In genomic region chr6:30844118-30844535, GRCh38 we compare ENCODE assay signal across 14 cellular contexts. TPM values are rescaled to one million over a fixed set of nuclear protein-coding genes. Genes with fewer than 3 reads are reported as not detected.
DNase-seq lines count a peak whose midpoint lies in the region; ATAC-seq and TF ChIP-seq lines count a peak whose summit lies in the region.
"Had no signal": no experiment of that assay in that cellular context is flagged by ENCODE, and none has a peak within 500 bp of the region (broad histone marks: within the 10 kb centered on the region; RNA-seq: fewer than 3 reads in every experiment).

No MANE protein-coding gene starts in this region.

- CTCF ChIA-PET in RWPE1 (lab: Yijun Ruan, JAX): interaction anchor here (0.6 to 1.2 kb wide), 3 partner anchors 15 to 114 kb away, joined by 4 to 6 read pairs (median 4); no protein-coding TSS in a partner anchor

- H3K9me3 Mint-ChIP-seq in osteocyte (ENCODE audit: unreplicated experiment): no peaks in the 10 kb centered on the region

- peak overlapping the region; percentile 67 for H3K27ac Mint-ChIP-seq in osteocyte (ENCODE audit: unreplicated experiment)

- no peak for TF ChIP-seq POLR2A in gastrocnemius medialis (IDR thresholded peaks at IDR 0.05)

- ATAC-seq in gastrocnemius medialis (no peak), HG03108 (IDR thresholded peaks at IDR 0.05; ENCODE audit: unreplicated experiment) (no peak)

- peaks cover 53% of the 10 kb centered on the region for H3K4me1 Mint-ChIP-seq in osteocyte (ENCODE audit: unreplicated experiment)

- DNase-seq in EL: peak; percentile 82
- DNase-seq in RWPE1 (ENCODE audit: low spot score): no peak
- peak; percentile 75 for DNase-seq in fibroblast of the aortic adventitia (ENCODE audit: low read depth)
- no peak for DNase-seq in osteocyte (ENCODE audit: extremely low spot score, unreplicated experiment)
- DNase-seq in gastrocnemius medialis: no peak
- DNase-seq in HK-2 (ENCODE audit: unreplicated experiment): no peak
- DNase-seq in stimulated activated CD4-positive, alpha-beta T cell treated with anti-CD3 and anti-CD28 coated beads, Interleukin-4, amount 100 ng/mL, for 1 hour: no peak
- DNase-seq: activated CD4-positive, alpha-beta T cell treated with anti-CD3 and anti-CD28 coated beads, Interleukin-2, amount 50 U/mL, for 4 hours; amniotic stem cell; HCEC 1CT; left ventricle myocardium inferior; NCI-H2029; SIG-M5 had no signal

- H3K36me3 Mint-ChIP-seq in osteocyte (ENCODE audit: unreplicated experiment): no peaks in the 10 kb centered on the region

- POLR2A ChIA-PET in RWPE1 (lab: Yijun Ruan, JAX; ENCODE audit: low non-redundant PET): no interaction called here

- no peaks in the 10 kb centered on the region for H3K27me3 ChIP-seq in gastrocnemius medialis

- no peak overlapping the region for H3K4me3 Mint-ChIP-seq in osteocyte (ENCODE audit: unreplicated experiment)

- no peaks in the 10 kb centered on the region for H3K27me3 Mint-ChIP-seq in osteocyte (ENCODE audit: unreplicated experiment)

- intact Hi-C loops in gastrocnemius medialis (cut with DNase I; ENCODE audit: low total_unique reads): no loop called here

- H3K36me3 ChIP-seq in gastrocnemius medialis: no peaks in the 10 kb centered on the region
- H3K36me3 ChIP-seq: left ventricle myocardium inferior had no signal

- H3K27ac ChIP-seq in RWPE1: peak overlapping the region; percentile 34; the same call in 1 of the 2 replicates
- H3K27ac ChIP-seq in gastrocnemius medialis: no peak overlapping the region
- H3K27ac ChIP-seq: left ventricle myocardium inferior had no signal

- no peak overlapping the region for H3K4me3 ChIP-seq in fibroblast of the aortic adventitia (ENCODE audit: low read depth, low read length)
- H3K4me3 ChIP-seq in gastrocnemius medialis: no peak overlapping the region
- H3K4me3 ChIP-seq: left ventricle myocardium inferior had no signal

- no peak for TF ChIP-seq CTCF in RWPE1 (conservative IDR thresholded peaks at IDR 0.05; ENCODE audit: low read depth)
- no peak for TF ChIP-seq CTCF in fibroblast of the aortic adventitia (IDR thresholded peaks at IDR 0.05; ENCODE audit: insufficient read depth, low read length)
- TF ChIP-seq CTCF in osteocyte (IDR thresholded peaks at IDR 0.05): peak; percentile 26
- TF ChIP-seq CTCF in gastrocnemius medialis (IDR thresholded peaks at IDR 0.05 in 4 of 5, conservative IDR thresholded peaks at IDR 0.05 in 1 of 5): no peak

- H3K4me1 ChIP-seq in gastrocnemius medialis: no peaks in the 10 kb centered on the region

- H3K9me3 ChIP-seq in gastrocnemius medialis: no peaks in the 10 kb centered on the region
- H3K9me3 ChIP-seq: left ventricle myocardium inferior had no signal

- in situ Hi-C loops in gastrocnemius medialis (cut with MboI; ENCODE audit: low sequenced_read_pairs in 4 of 4): no loop called here

RNA-seq across cellular contexts. Expression of gene DDR1, which starts 40.2 kb away (rescaled TPM):
- total RNA-seq in fibroblast of the aortic adventitia (ENCODE audit: low replicate concordance) (7.7 and 41.9 TPM in 2 replicates), osteocyte (130 and 146 TPM in 2 replicates), gastrocnemius medialis (10 to 100 TPM; 20.0 to 62.2 (median 59.3) TPM)

Comparison
In these comparisons a context has a peak if more than half of its experiments do, and no peak if none do; other contexts are left out.
1. DNase-seq: peak in EL (single experiment) and fibroblast of the aortic adventitia (single experiment); none in RWPE1 (single experiment), osteocyte (single experiment), gastrocnemius medialis (0 of 2), HK-2 (single experiment) and stimulated activated CD4-positive, alpha-beta T cell treated with anti-CD3 and anti-CD28 coated beads, Interleukin-4, amount 100 ng/mL, for 1 hour (single experiment).